Comparison of ENCODE assay signal across 16 cellular contexts in genomic region chr21:43764576-43765495, GRCh38. TPM values are rescaled to one million over a fixed set of nuclear protein-coding genes. Genes with fewer than 3 reads are reported as not detected.
DNase-seq lines count a peak whose midpoint lies in the region; ATAC-seq, FAIRE-seq and TF ChIP-seq lines count a peak whose summit lies in the region.
"Had no signal": no experiment of that assay in that cellular context is flagged by ENCODE, and none has a peak within 500 bp of the region (broad histone marks: within the 10 kb centered on the region; RNA-seq: fewer than 3 reads in every experiment).

No MANE protein-coding gene starts in this region.

- H3K4me1 ChIP-seq in IMR-90 (ENCODE audit: control insufficient read depth, insufficient read depth, low read length) (peaks cover 14% of the 10 kb centered on the region), mesenchymal stem cell (ENCODE audit: control insufficient read depth, insufficient read depth, low read depth, low read length) (peaks cover 27% of the 10 kb centered on the region), sigmoid colon (peaks cover 0 to 23% (median 12%) of the 10 kb centered on the region in 4 donors), small intestine (ENCODE audit: control insufficient read depth in 2 of 2, insufficient read depth in 1 of 2, low read depth in 1 of 2, low read length in 1 of 2) (no peaks in the 10 kb centered on the region), gastrocnemius medialis (no peaks in the 10 kb centered on the region)

- H2BK120ac ChIP-seq in IMR-90 (ENCODE audit: low read depth, low read length) (no peak overlapping the region), mesenchymal stem cell (ENCODE audit: low read depth, low read length) (no peak overlapping the region)

- H2BK15ac ChIP-seq in IMR-90 (ENCODE audit: low read depth, low read length): no peak overlapping the region
- H2BK15ac ChIP-seq in mesenchymal stem cell (ENCODE audit: low read depth, poor library complexity, severe bottlenecking): peak overlapping the region; percentile 56

- no peak overlapping the region for H2BK12ac ChIP-seq in mesenchymal stem cell (ENCODE audit: low read length in 2 of 2)

- no peak for TF ChIP-seq POLR2A in IMR-90 (IDR thresholded peaks at IDR 0.05; ENCODE audit: low read depth, low read length)
- TF ChIP-seq POLR2A in sigmoid colon (IDR thresholded peaks at IDR 0.05): no peak
- TF ChIP-seq POLR2A in gastrocnemius medialis (IDR thresholded peaks at IDR 0.05): no peak

- POLR2A ChIA-PET in IMR-90 (lab: Charles Lee; ENCODE audit: unreplicated experiment): interaction anchor here (0.7 kb wide), 1 partner anchor 21 kb away, joined by 3 read pairs; no protein-coding TSS in a partner anchor

- no peak for TF ChIP-seq EP300 in sigmoid colon (IDR thresholded peaks at IDR 0.05)

- H4K8ac ChIP-seq in IMR-90 (ENCODE audit: low read depth in 2 of 2, low read length in 2 of 2) (no peak overlapping the region), mesenchymal stem cell (ENCODE audit: low read length) (no peak overlapping the region)

- H3K9me3 Mint-ChIP-seq in dendritic cell treated with granulocyte-macrophage colony-stimulating factor and Interleukin-4, amounts not matched to agents 40 ng/mL and 50 ng/mL, for 4 days: no peaks in the 10 kb centered on the region
- H3K9me3 Mint-ChIP-seq: activated T-helper 2 cell treated with anti-CD3 and anti-CD28 coated beads, Interferon-gamma antibody, Interleukin-2, Interleukin-4, amounts not matched to agents 10 μg/mL and 5 μg/mL and 100 μg/mL, durations not matched to agents 14 hours and 24 hours and 36 hours had no signal

- H2BK5ac ChIP-seq in IMR-90 (ENCODE audit: low read depth, low read length, poor library complexity, severe bottlenecking) (no peak overlapping the region), mesenchymal stem cell (ENCODE audit: low read depth, low read length, poor library complexity, severe bottlenecking) (no peak overlapping the region)

- no peak overlapping the region for H3K4me3 Mint-ChIP-seq in dendritic cell treated with granulocyte-macrophage colony-stimulating factor and Interleukin-4, amounts not matched to agents 40 ng/mL and 50 ng/mL, for 4 days

- no peak overlapping the region for H3K56ac ChIP-seq in IMR-90 (ENCODE audit: extremely low read depth, insufficient read depth, low read length)

- H3K9me1 ChIP-seq in IMR-90 (ENCODE audit: insufficient read depth, low read length): peaks cover 9% of the 10 kb centered on the region

- no TSS peak for BruUV-seq in IMR-90 (replicated peaks; lab: Mats Ljungman, UMichigan)

- in situ Hi-C loops in IMR-90 (cut with MboI; ENCODE audit: low sequenced_read_pairs) (no loop called here), gastrocnemius medialis (cut with MboI; ENCODE audit: low sequenced_read_pairs in 4 of 4) (no loop called here)

- H3K9me3 ChIP-seq in IMR-90 (ENCODE audit: control insufficient read depth, insufficient read depth, low read length) (peaks cover 3% of the 10 kb centered on the region; the same call in 1 of the 2 replicates), mesenchymal stem cell (ENCODE audit: control insufficient read depth, low read length) (peaks cover 4% of the 10 kb centered on the region), sigmoid colon (no peaks in the 10 kb centered on the region), small intestine (ENCODE audit: control insufficient read depth, low read depth) (no peaks in the 10 kb centered on the region), gastrocnemius medialis (no peaks in the 10 kb centered on the region)
- H3K9me3 ChIP-seq: stomach had no signal

- peak; percentile 37 for DNase-seq in AG08395 (ENCODE audit: low spot score)
- no peak for DNase-seq in IMR-90
- no peak for DNase-seq in mesenchymal stem cell
- no peak for DNase-seq in sigmoid colon
- no peak for DNase-seq in small intestine
- DNase-seq in HuH-7 (ENCODE audit: low spot score): no peak
- DNase-seq in gastrocnemius medialis: no peak
- DNase-seq: activated CD8-positive, alpha-beta memory T cell treated with anti-CD3 and anti-CD28 coated beads for 24 hours; COR-L47; hippocampal formation; NCI-H187; stimulated activated CD4-positive, alpha-beta T cell treated with anti-CD3 and anti-CD28 coated beads, Interleukin-15, amount 100 ng/mL, for 24 hours; stomach had no signal

- H3K27me3 Mint-ChIP-seq in dendritic cell treated with granulocyte-macrophage colony-stimulating factor and Interleukin-4, amounts not matched to agents 40 ng/mL and 50 ng/mL, for 4 days: no peaks in the 10 kb centered on the region

- no peak overlapping the region for H3K23ac ChIP-seq in IMR-90 (ENCODE audit: low read depth, low read length)
- no peak overlapping the region for H3K23ac ChIP-seq in mesenchymal stem cell (ENCODE audit: low read length in 2 of 2)

- no peaks in the 10 kb centered on the region for H4K20me1 ChIP-seq in IMR-90 (ENCODE audit: insufficient read depth, low read length)

- H3K36me3 Mint-ChIP-seq in dendritic cell treated with granulocyte-macrophage colony-stimulating factor and Interleukin-4, amounts not matched to agents 40 ng/mL and 50 ng/mL, for 4 days (ENCODE audit: low read depth): peaks cover 58% of the 10 kb centered on the region

- H3K18ac ChIP-seq in IMR-90 (ENCODE audit: low read depth, low read length): no peak overlapping the region
- no peak overlapping the region for H3K18ac ChIP-seq in mesenchymal stem cell (ENCODE audit: low read depth in 1 of 2, low read length in 2 of 2)

- H4K91ac ChIP-seq in IMR-90 (ENCODE audit: insufficient read depth, low read depth, low read length) (no peak overlapping the region), mesenchymal stem cell (ENCODE audit: low read length) (no peak overlapping the region)

- CTCF ChIA-PET in IMR-90 (lab: Yijun Ruan, JAX): no interaction called here

- no peak overlapping the region for H3K4me2 ChIP-seq in IMR-90 (ENCODE audit: low read depth, low read length)
- H3K4me2 ChIP-seq in mesenchymal stem cell (ENCODE audit: low read length, poor library complexity, severe bottlenecking): no peak overlapping the region

- H2AK5ac ChIP-seq in IMR-90 (ENCODE audit: low read depth, low read length): no peak overlapping the region; the same call in 1 of the 2 replicates
- H2AK5ac ChIP-seq in mesenchymal stem cell (ENCODE audit: low read length, severe bottlenecking): no peak overlapping the region

- intact Hi-C loops in IMR-90 (cut with micrococcal nuclease): no loop called here
- intact Hi-C loops in dendritic cell treated with granulocyte-macrophage colony-stimulating factor and Interleukin-4, amounts not matched to agents 40 ng/mL and 50 ng/mL, for 4 days (cut with micrococcal nuclease): loop anchor here (5.0 kb wide), 1 partner anchor 33 kb away; no protein-coding TSS in a partner anchor
- intact Hi-C loops in sigmoid colon (cut with DNase I): no loop called here
- intact Hi-C loops in gastrocnemius medialis (cut with DNase I; ENCODE audit: low total_unique reads): no loop called here

- H2BK20ac ChIP-seq in IMR-90 (ENCODE audit: low read depth, low read length): no peak overlapping the region

- H3K27ac Mint-ChIP-seq in dendritic cell treated with granulocyte-macrophage colony-stimulating factor and Interleukin-4, amounts not matched to agents 40 ng/mL and 50 ng/mL, for 4 days: peak overlapping the region; percentile 77
- H3K27ac Mint-ChIP-seq: activated T-helper 2 cell treated with anti-CD3 and anti-CD28 coated beads, Interferon-gamma antibody, Interleukin-2, Interleukin-4, amounts not matched to agents 10 μg/mL and 5 μg/mL and 100 μg/mL, durations not matched to agents 14 hours and 24 hours and 36 hours had no signal

- H3K9ac ChIP-seq in IMR-90 (ENCODE audit: low read depth, low read length): no peak overlapping the region
- no peak overlapping the region for H3K9ac ChIP-seq in mesenchymal stem cell (ENCODE audit: low read length)

- H2AFZ ChIP-seq in IMR-90 (replicated peaks; ENCODE audit: low read length, poor library complexity) (no peak overlapping the region), mesenchymal stem cell (ENCODE audit: low read depth, low read length) (no peak overlapping the region)

- H3K36me3 ChIP-seq in IMR-90 (ENCODE audit: control insufficient read depth, insufficient read depth, low read length) (peaks cover 27% of the 10 kb centered on the region), mesenchymal stem cell (ENCODE audit: control insufficient read depth in 1 of 2, insufficient read depth in 2 of 2, low read depth in 1 of 2, low read length in 2 of 2) (peaks cover 30 to 45% of the 10 kb centered on the region in 2 experiments), sigmoid colon (peaks cover 0 to 12% (median 0%) of the 10 kb centered on the region in 4 donors), small intestine (ENCODE audit: control insufficient read depth in 2 of 2, insufficient read depth in 2 of 2, low read length in 2 of 2) (peaks cover 0 to 7% of the 10 kb centered on the region in 2 donors), gastrocnemius medialis (no peaks in the 10 kb centered on the region)

- H3K79me1 ChIP-seq in IMR-90 (ENCODE audit: low read depth in 1 of 2, low read length in 2 of 2): peaks cover 0 to 6% of the 10 kb centered on the region in 2 experiments; a peak in 1 of 4 replicates
- peaks cover 9% of the 10 kb centered on the region for H3K79me1 ChIP-seq in mesenchymal stem cell (replicated peaks; ENCODE audit: low read length, poor library complexity, severe bottlenecking)

- H3K14ac ChIP-seq in IMR-90 (replicated peaks; ENCODE audit: low read depth, low read length) (no peak overlapping the region), mesenchymal stem cell (ENCODE audit: low read length in 2 of 2) (no peak overlapping the region)

- peak overlapping the region; percentile 45 for H2AK9ac ChIP-seq in IMR-90 (replicated peaks; ENCODE audit: low read depth, low read length, poor library complexity)

- no peak for TF ChIP-seq RAD21 in IMR-90 (IDR thresholded peaks at IDR 0.05; ENCODE audit: low read length)

- dilution Hi-C loops in IMR-90 (cut with HindIII; ENCODE audit: low sequenced_read_pairs, unreplicated experiment): no loop called here

- H3K4me1 Mint-ChIP-seq in dendritic cell treated with granulocyte-macrophage colony-stimulating factor and Interleukin-4, amounts not matched to agents 40 ng/mL and 50 ng/mL, for 4 days (ENCODE audit: low read depth): peaks cover 54% of the 10 kb centered on the region

- H3K27me3 ChIP-seq in IMR-90 (ENCODE audit: control insufficient read depth, insufficient read depth, low read length) (no peaks in the 10 kb centered on the region), mesenchymal stem cell (ENCODE audit: control insufficient read depth in 1 of 2, insufficient read depth in 1 of 2, low read length in 2 of 2) (no peaks in the 10 kb centered on the region), sigmoid colon (no peaks in the 10 kb centered on the region), small intestine (ENCODE audit: control insufficient read depth in 2 of 2, insufficient read depth in 2 of 2, low read length in 2 of 2) (no peaks in the 10 kb centered on the region), gastrocnemius medialis (no peaks in the 10 kb centered on the region)
- H3K27me3 ChIP-seq: stomach had no signal

- no peak overlapping the region for H3K4ac ChIP-seq in IMR-90 (ENCODE audit: low read depth, low read length)
- H3K4ac ChIP-seq in mesenchymal stem cell (ENCODE audit: low read depth in 1 of 2, low read length in 2 of 2): no peak overlapping the region

- TF ChIP-seq CTCF in IMR-90 (conservative IDR thresholded peaks at IDR 0.05; ENCODE audit: low read depth, low read length) (no peak), sigmoid colon (IDR thresholded peaks at IDR 0.05) (no peak), gastrocnemius medialis (IDR thresholded peaks at IDR 0.05 in 4 of 5, conservative IDR thresholded peaks at IDR 0.05 in 1 of 5) (no peak)

- H4K5ac ChIP-seq in IMR-90 (ENCODE audit: low read depth, low read length): no peak overlapping the region

- no peak for FAIRE-seq in small intestine (lab: Jason Lieb, UNC)
- FAIRE-seq: GM18507 had no signal

- H3K27ac ChIP-seq in IMR-90 (ENCODE audit: insufficient read depth, low read length) (no peak overlapping the region), mesenchymal stem cell (ENCODE audit: low read length, poor library complexity, severe bottlenecking) (no peak overlapping the region), sigmoid colon (no peak overlapping the region), small intestine (ENCODE audit: low read depth in 1 of 2, low read length in 1 of 2) (no peak overlapping the region), gastrocnemius medialis (no peak overlapping the region)
- H3K27ac ChIP-seq: stomach had no signal

- H3K4me3 ChIP-seq in IMR-90 (ENCODE audit: insufficient read depth, low read depth, low read length) (no peak overlapping the region), mesenchymal stem cell (ENCODE audit: insufficient read depth in 1 of 2, low read depth in 1 of 2, low read length in 2 of 2) (no peak overlapping the region), sigmoid colon (no peak overlapping the region), small intestine (ENCODE audit: low read depth in 1 of 2, low read length in 2 of 2) (no peak overlapping the region), gastrocnemius medialis (no peak overlapping the region)
- H3K4me3 ChIP-seq: stomach had no signal

- no peak for ATAC-seq in IMR-90 (ENCODE audit: low read depth)
- ATAC-seq in gastrocnemius medialis: no peak

- 87% methylated on average over 5 of the region's 19 CpGs; no CpG with 5 or more reads in 1 of the 2 experiments for WGBS in IMR-90 (ENCODE audit: extremely low coverage in 2 of 2, insufficient read length in 1 of 2), 2 experiments
- 94% methylated on average over 16 of the region's 19 CpGs for WGBS in mesenchymal stem cell
- 82 to 86% methylated on average over 19 of the region's 19 CpGs for WGBS in sigmoid colon, 2 donors
- WGBS in small intestine, 3 donors: 82 to 85% (median 85%) methylated on average over 18 to 19 of the region's 19 CpGs

RNA-seq across cellular contexts. Expression of gene CSTB, which starts 11.3 kb away (rescaled TPM):
- total RNA-seq in IMR-90 (2012; rRNA removed): 6.1 and 6.9 TPM in 2 replicates
- 71.7 and 87.4 TPM in 2 replicates for polyA plus RNA-seq in IMR-90 (2012; rRNA removed)
- 31.9 and 61.6 TPM in 2 replicates for polyA plus RNA-seq in IMR-90 (2012; cell fraction: cytosol; rRNA removed)
- 16.5 and 24.5 TPM in 2 replicates for polyA plus RNA-seq in IMR-90 (2012; cell fraction: nucleus; rRNA removed; ENCODE audit: low replicate concordance)
- polyA plus RNA-seq in mesenchymal stem cell (2013, experiment 1 of 2): 276 TPM
- 282 TPM for polyA plus RNA-seq in mesenchymal stem cell (2013, experiment 2 of 2)
- 1 to 10 TPM; 7.1 to 9.7 (median 7.8) TPM for total RNA-seq in sigmoid colon
- 100 to 1,000 TPM in 2 of 3 donors, 10 to 100 TPM in 1; 76.0 to 167 (median 101) TPM for polyA plus RNA-seq in sigmoid colon
- polyA plus RNA-seq in small intestine: 100 to 1,000 TPM in 1 of 3 donors, 10 to 100 TPM in 2; 49.5 to 109 (median 73.5) TPM
- 1 to 10 TPM; 1.3 to 5.9 (median 5.2) TPM for total RNA-seq in gastrocnemius medialis

RNA-seq across cellular contexts. Expression of gene RRP1, which starts 24.5 kb away (rescaled TPM):
- total RNA-seq in IMR-90 (2012; rRNA removed) (18.3 and 23.3 TPM in 2 replicates), sigmoid colon (10 to 100 TPM; 10.3 to 16.1 (median 11.8) TPM), gastrocnemius medialis (10 to 100 TPM; 17.5 to 32.0 (median 25.1) TPM)
- polyA plus RNA-seq in IMR-90 (2012; rRNA removed) (18.1 and 20.2 TPM in 2 replicates), sigmoid colon (10 to 100 TPM in 1 of 3 donors, 1 to 10 TPM in 2; 3.9 to 16.2 (median 5.4) TPM), small intestine (10 to 100 TPM in 2 of 3 donors, 1 to 10 TPM in 1; 7.2 to 14.8 (median 10.3) TPM)
- 12.4 and 18.5 TPM in 2 replicates for polyA plus RNA-seq in IMR-90 (2012; cell fraction: cytosol; rRNA removed)
- 28.8 and 33.8 TPM in 2 replicates for polyA plus RNA-seq in IMR-90 (2012; cell fraction: nucleus; rRNA removed; ENCODE audit: low replicate concordance)
- 14.5 TPM for polyA plus RNA-seq in mesenchymal stem cell (2013, experiment 1 of 2)
- polyA plus RNA-seq in mesenchymal stem cell (2013, experiment 2 of 2): 14.1 TPM

RNA-seq across cellular contexts. Expression of gene PDXK, which starts 45.9 kb away (rescaled TPM):
- total RNA-seq in IMR-90 (2012; rRNA removed) (250 and 312 TPM in 2 replicates), sigmoid colon (10 to 100 TPM; 22.1 to 26.0 (median 23.9) TPM), gastrocnemius medialis (10 to 100 TPM; 12.4 to 39.2 (median 21.9) TPM)
- polyA plus RNA-seq in IMR-90 (2012; rRNA removed) (149 and 155 TPM in 2 replicates), sigmoid colon (10 to 100 TPM; 43.8 to 88.5 (median 51.3) TPM), small intestine (10 to 100 TPM; 65.4 to 67.8 (median 67.3) TPM)
- 114 and 180 TPM in 2 replicates for polyA plus RNA-seq in IMR-90 (2012; cell fraction: cytosol; rRNA removed)
- polyA plus RNA-seq in IMR-90 (2012; cell fraction: nucleus; rRNA removed; ENCODE audit: low replicate concordance): 141 and 208 TPM in 2 replicates
- 72.9 TPM for polyA plus RNA-seq in mesenchymal stem cell (2013, experiment 1 of 2)
- 72.1 TPM for polyA plus RNA-seq in mesenchymal stem cell (2013, experiment 2 of 2)
